In genomic region chr2:208466133-208466919, GRCh38 we compare ENCODE assay signal across 8 cellular contexts. TPM values are rescaled to one million over a fixed set of nuclear protein-coding genes. Genes with fewer than 3 reads are reported as not detected.
DNase-seq lines count a peak whose midpoint lies in the region; TF ChIP-seq lines count a peak whose summit lies in the region.

No MANE protein-coding gene starts in this region.

- H3K9me3 ChIP-seq in HEK293 (ENCODE audit: control insufficient read depth, insufficient read depth, low read depth, low read length) (no peaks in the 10 kb centered on the region), esophagus muscularis mucosa (peaks cover 0 to 2% (median 0%) of the 10 kb centered on the region in 4 donors), prostate gland (no peaks in the 10 kb centered on the region)

- H3K27ac ChIP-seq in HEK293 (ENCODE audit: extremely low read depth, low read depth, low read length) (no peak overlapping the region), esophagus muscularis mucosa (replicated peaks in 1 of 4) (no peak overlapping the region), prostate gland (no peak overlapping the region)

- H3K4me1 ChIP-seq in HEK293 (ENCODE audit: control insufficient read depth, insufficient read depth, low read length) (no peaks in the 10 kb centered on the region), esophagus muscularis mucosa (no peaks in the 10 kb centered on the region), prostate gland (replicated peaks) (no peaks in the 10 kb centered on the region)

- WGBS in esophagus muscularis mucosa, result 59% methylated on average over 7 of the region's 7 CpGs
- 24% methylated on average over 7 of the region's 7 CpGs for WGBS in prostate gland

- intact Hi-C loops in esophagus muscularis mucosa (cut with DNase I), result no loop called here
- intact Hi-C loops in prostate gland (cut with DNase I), result loop anchor here (10.0 kb wide), 1 partner anchor 738 kb away; no protein-coding TSS in a partner anchor

- no peak for TF ChIP-seq EP300 in esophagus muscularis mucosa (IDR thresholded peaks at IDR 0.05)

- peak; percentile 45 for DNase-seq in A172 (ENCODE audit: low spot score)
- DNase-seq in M059J (ENCODE audit: low read depth), result peak; percentile 27
- peak; percentile 87 for DNase-seq in OCI-M1 (lab: John Stamatoyannopoulos, UW)
- no peak for DNase-seq in esophagus muscularis mucosa (ENCODE audit: extremely low spot score)
- no peak for DNase-seq in prostate gland (ENCODE audit: low spot score)
- no peak for DNase-seq in cerebellum (ENCODE audit: low spot score)

- H3K4me3 ChIP-seq in HEK293 (ENCODE audit: low read depth, low read length) (no peak overlapping the region), esophagus muscularis mucosa (no peak overlapping the region), prostate gland (no peak overlapping the region)

- TF ChIP-seq POLR2A in esophagus muscularis mucosa (IDR thresholded peaks at IDR 0.05; ENCODE audit: low read depth) (no peak), prostate gland (IDR thresholded peaks at IDR 0.05) (no peak)

- H3K36me3 ChIP-seq in HEK293 (ENCODE audit: control insufficient read depth in 2 of 2, insufficient read depth in 1 of 2, low read length in 2 of 2) (no peaks in the 10 kb centered on the region), esophagus muscularis mucosa (no peaks in the 10 kb centered on the region), prostate gland (no peaks in the 10 kb centered on the region)

- POLR2A ChIA-PET in HEK293 (lab: Yijun Ruan, JAX), result no interaction called here

- CTCF ChIA-PET in HEK293 (lab: Yijun Ruan, JAX), result interaction anchor here (0.6 to 1.5 kb wide), 22 partner anchors 9 to 1757 kb away, joined by 3 to 4 read pairs (median 3); no protein-coding TSS in a partner anchor

- H3K27me3 ChIP-seq in esophagus muscularis mucosa, result no peaks in the 10 kb centered on the region
- H3K27me3 ChIP-seq in prostate gland (replicated peaks; ENCODE audit: insufficient read depth), result no peaks in the 10 kb centered on the region

- peak; percentile 75 for TF ChIP-seq CTCF in GM12873 (IDR thresholded peaks at IDR 0.05; ENCODE audit: insufficient read depth, low read depth, low read length, missing control alignments)
- no peak for TF ChIP-seq CTCF in HEK293 (tag by site-specific recombination; IDR thresholded peaks at IDR 0.05)
- peak; percentile 11 to 38 (median 26) for TF ChIP-seq CTCF in esophagus muscularis mucosa (IDR thresholded peaks at IDR 0.05)
- peak in 3 of 4 experiments; percentile 26 to 49 (median 44) for TF ChIP-seq CTCF in prostate gland (IDR thresholded peaks at IDR 0.05)

TF ChIP-seq in HEK293, 187 proteins besides CTCF, POLR2A, EP300 and RAD21:
- TF ChIP-seq ZNF518A (tag by site-specific recombination; conservative IDR thresholded peaks at IDR 0.05; ENCODE audit: low read depth) (no peak), ZNF18 (tag by site-specific recombination; IDR thresholded peaks at IDR 0.05) (no peak), ZNF654 (tag by site-specific recombination; IDR thresholded peaks at IDR 0.05; ENCODE audit: low read depth) (peak; percentile 76), ZNF777 (tag by site-specific recombination; IDR thresholded peaks at IDR 0.05; ENCODE audit: borderline replicate concordance) (no peak), ZFHX2 (tag by site-specific recombination; conservative IDR thresholded peaks at IDR 0.05) (no peak)
- TF ChIP-seq, protein P1, sequence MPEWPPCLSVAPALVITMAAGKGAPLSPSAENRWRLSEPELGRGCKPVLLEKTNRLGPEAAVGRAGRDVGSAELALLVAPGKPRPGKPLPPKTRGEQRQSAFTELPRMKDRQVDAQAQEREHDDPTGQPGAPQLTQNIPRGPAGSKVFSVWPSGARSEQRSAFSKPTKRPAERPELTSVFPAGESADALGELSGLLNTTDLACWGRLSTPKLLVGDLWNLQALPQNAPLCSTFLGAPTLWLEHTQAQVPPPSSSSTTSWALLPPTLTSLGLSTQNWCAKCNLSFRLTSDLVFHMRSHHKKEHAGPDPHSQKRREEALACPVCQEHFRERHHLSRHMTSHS (tag by site-specific recombination; IDR thresholded peaks at IDR 0.05), result no peak

RNA-seq across cellular contexts. Expression of gene PTH2R, which starts 59.7 kb away (rescaled TPM):
- total RNA-seq in A172 (2014; rRNA removed; shearing (Covaris generic)), result not detected in 2 replicates
- total RNA-seq in M059J (2014; rRNA removed; shearing (Covaris generic)), result not detected in 2 replicates
- total RNA-seq in esophagus muscularis mucosa (under 1 TPM in 1 of 4 donors, not detected in 3; 0.17 TPM), prostate gland (under 1 TPM; 0.09 to 0.34 TPM), cerebellum (not detected)

Comparison
In these comparisons a context has a peak if more than half of its experiments do, and no peak if none do; other contexts are left out.
1. DNase-seq: peak in A172 (single experiment), M059J (single experiment) and OCI-M1 (single experiment); none in esophagus muscularis mucosa (single experiment), prostate gland (single experiment) and cerebellum (single experiment).